Comparison of ENCODE assay signal across 1 cellular context in the genomic region with DNA sequence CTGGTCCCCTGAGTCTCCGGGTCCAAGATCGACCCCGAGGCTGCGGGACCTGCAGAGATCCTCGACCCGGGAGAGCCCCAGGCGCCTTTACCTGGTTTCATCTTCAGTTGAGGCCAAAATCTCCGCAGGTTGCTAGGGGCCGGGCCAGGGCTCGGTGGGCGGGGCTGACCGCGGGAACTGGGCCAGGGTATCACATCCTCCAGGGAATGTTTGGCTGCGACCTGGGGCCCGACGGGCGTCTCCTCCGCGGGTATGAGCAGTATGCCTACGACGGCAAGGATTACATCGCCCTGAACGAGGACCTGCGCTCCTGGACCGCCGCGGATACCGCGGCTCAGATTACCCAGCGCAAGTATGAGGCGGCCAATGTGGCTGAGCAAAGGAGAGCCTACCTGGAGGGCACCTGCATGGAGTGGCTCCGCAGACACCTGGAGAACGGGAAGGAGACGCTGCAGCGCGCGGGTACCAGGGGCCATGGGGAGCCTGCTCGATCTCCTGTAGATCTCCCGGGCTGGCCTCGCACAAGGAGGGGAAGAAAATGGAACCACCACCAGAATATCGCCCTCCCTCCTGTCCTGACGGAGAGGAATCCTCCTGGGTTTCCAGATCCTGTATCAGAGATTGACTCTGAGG.
TF ChIP-seq lines count a peak whose summit lies in the region.

No MANE protein-coding gene starts in this region.

TF ChIP-seq in H1, 55 proteins besides CTCF, POLR2A, EP300 and RAD21:
- TF ChIP-seq RNF2 (IDR thresholded peaks at IDR 0.05; ENCODE audit: borderline replicate concordance, low read depth, low read length, missing control alignments, poor library complexity, severe bottlenecking) = no peak
- no peak for TF ChIP-seq GABPA (IDR thresholded peaks at IDR 0.05; ENCODE audit: borderline replicate concordance, insufficient read depth, low read length)
- peak; percentile 47 for TF ChIP-seq EZH2 (IDR thresholded peaks at IDR 0.05; ENCODE audit: low read depth, low read length, severe bottlenecking)
- no peak for TF ChIP-seq TAF7 (optimal IDR thresholded peaks at IDR 0.05; ENCODE audit: borderline replicate concordance, low read depth, low read length)
- no peak for TF ChIP-seq CREB1 (IDR thresholded peaks at IDR 0.05)
- no peak for TF ChIP-seq BCL11A (IDR thresholded peaks at IDR 0.05; ENCODE audit: low read depth in 2 of 2, low read length in 2 of 2)
- TF ChIP-seq SIN3A (conservative IDR thresholded peaks at IDR 0.05 in 1 of 2, IDR thresholded peaks at IDR 0.05 in 1 of 2; ENCODE audit: low read depth in 1 of 2, low read length in 2 of 2) = no peak
- TF ChIP-seq EGR1 (IDR thresholded peaks at IDR 0.05; ENCODE audit: borderline replicate concordance, low read depth, low read length) = no peak
- TF ChIP-seq ZNF274 (IDR thresholded peaks at IDR 0.05; ENCODE audit: borderline replicate concordance, extremely low read depth, low read length) = no peak
- peak; percentile 34; the same call in 1 of the 2 replicates for TF ChIP-seq SUZ12 (IDR thresholded peaks at IDR 0.05; ENCODE audit: low read length)
- 0 out of 2 replicates have a peak, but pooled peaks have one; percentile 4 for TF ChIP-seq TEAD4 (IDR thresholded peaks at IDR 0.05; ENCODE audit: low read depth, low read length)
- TF ChIP-seq, protein P1, sequence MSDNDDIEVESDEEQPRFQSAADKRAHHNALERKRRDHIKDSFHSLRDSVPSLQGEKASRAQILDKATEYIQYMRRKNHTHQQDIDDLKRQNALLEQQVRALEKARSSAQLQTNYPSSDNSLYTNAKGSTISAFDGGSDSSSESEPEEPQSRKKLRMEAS (IDR thresholded peaks at IDR 0.05) = peak; percentile 13; the same call in 1 of the 2 replicates
- TF ChIP-seq JUND (IDR thresholded peaks at IDR 0.05; ENCODE audit: low read length) = no peak
- no peak for TF ChIP-seq NANOG (IDR thresholded peaks at IDR 0.05; ENCODE audit: insufficient read depth, low read depth, low read length, poor library complexity, severe bottlenecking)
- TF ChIP-seq KDM5A (IDR thresholded peaks at IDR 0.05; ENCODE audit: low read length) = no peak
- TF ChIP-seq, protein P2, sequence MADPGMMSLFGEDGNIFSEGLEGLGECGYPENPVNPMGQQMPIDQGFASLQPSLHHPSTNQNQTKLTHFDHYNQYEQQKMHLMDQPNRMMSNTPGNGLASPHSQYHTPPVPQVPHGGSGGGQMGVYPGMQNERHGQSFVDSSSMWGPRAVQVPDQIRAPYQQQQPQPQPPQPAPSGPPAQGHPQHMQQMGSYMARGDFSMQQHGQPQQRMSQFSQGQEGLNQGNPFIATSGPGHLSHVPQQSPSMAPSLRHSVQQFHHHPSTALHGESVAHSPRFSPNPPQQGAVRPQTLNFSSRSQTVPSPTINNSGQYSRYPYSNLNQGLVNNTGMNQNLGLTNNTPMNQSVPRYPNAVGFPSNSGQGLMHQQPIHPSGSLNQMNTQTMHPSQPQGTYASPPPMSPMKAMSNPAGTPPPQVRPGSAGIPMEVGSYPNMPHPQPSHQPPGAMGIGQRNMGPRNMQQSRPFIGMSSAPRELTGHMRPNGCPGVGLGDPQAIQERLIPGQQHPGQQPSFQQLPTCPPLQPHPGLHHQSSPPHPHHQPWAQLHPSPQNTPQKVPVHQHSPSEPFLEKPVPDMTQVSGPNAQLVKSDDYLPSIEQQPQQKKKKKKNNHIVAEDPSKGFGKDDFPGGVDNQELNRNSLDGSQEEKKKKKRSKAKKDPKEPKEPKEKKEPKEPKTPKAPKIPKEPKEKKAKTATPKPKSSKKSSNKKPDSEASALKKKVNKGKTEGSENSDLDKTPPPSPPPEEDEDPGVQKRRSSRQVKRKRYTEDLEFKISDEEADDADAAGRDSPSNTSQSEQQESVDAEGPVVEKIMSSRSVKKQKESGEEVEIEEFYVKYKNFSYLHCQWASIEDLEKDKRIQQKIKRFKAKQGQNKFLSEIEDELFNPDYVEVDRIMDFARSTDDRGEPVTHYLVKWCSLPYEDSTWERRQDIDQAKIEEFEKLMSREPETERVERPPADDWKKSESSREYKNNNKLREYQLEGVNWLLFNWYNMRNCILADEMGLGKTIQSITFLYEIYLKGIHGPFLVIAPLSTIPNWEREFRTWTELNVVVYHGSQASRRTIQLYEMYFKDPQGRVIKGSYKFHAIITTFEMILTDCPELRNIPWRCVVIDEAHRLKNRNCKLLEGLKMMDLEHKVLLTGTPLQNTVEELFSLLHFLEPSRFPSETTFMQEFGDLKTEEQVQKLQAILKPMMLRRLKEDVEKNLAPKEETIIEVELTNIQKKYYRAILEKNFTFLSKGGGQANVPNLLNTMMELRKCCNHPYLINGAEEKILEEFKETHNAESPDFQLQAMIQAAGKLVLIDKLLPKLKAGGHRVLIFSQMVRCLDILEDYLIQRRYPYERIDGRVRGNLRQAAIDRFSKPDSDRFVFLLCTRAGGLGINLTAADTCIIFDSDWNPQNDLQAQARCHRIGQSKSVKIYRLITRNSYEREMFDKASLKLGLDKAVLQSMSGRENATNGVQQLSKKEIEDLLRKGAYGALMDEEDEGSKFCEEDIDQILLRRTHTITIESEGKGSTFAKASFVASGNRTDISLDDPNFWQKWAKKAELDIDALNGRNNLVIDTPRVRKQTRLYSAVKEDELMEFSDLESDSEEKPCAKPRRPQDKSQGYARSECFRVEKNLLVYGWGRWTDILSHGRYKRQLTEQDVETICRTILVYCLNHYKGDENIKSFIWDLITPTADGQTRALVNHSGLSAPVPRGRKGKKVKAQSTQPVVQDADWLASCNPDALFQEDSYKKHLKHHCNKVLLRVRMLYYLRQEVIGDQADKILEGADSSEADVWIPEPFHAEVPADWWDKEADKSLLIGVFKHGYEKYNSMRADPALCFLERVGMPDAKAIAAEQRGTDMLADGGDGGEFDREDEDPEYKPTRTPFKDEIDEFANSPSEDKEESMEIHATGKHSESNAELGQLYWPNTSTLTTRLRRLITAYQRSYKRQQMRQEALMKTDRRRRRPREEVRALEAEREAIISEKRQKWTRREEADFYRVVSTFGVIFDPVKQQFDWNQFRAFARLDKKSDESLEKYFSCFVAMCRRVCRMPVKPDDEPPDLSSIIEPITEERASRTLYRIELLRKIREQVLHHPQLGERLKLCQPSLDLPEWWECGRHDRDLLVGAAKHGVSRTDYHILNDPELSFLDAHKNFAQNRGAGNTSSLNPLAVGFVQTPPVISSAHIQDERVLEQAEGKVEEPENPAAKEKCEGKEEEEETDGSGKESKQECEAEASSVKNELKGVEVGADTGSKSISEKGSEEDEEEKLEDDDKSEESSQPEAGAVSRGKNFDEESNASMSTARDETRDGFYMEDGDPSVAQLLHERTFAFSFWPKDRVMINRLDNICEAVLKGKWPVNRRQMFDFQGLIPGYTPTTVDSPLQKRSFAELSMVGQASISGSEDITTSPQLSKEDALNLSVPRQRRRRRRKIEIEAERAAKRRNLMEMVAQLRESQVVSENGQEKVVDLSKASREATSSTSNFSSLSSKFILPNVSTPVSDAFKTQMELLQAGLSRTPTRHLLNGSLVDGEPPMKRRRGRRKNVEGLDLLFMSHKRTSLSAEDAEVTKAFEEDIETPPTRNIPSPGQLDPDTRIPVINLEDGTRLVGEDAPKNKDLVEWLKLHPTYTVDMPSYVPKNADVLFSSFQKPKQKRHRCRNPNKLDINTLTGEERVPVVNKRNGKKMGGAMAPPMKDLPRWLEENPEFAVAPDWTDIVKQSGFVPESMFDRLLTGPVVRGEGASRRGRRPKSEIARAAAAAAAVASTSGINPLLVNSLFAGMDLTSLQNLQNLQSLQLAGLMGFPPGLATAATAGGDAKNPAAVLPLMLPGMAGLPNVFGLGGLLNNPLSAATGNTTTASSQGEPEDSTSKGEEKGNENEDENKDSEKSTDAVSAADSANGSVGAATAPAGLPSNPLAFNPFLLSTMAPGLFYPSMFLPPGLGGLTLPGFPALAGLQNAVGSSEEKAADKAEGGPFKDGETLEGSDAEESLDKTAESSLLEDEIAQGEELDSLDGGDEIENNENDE (IDR thresholded peaks at IDR 0.05; ENCODE audit: insufficient replicate concordance, low read length) = no peak
- TF ChIP-seq NRF1 (IDR thresholded peaks at IDR 0.05; ENCODE audit: low read depth, low read length) = no peak
- no peak for TF ChIP-seq JUN (IDR thresholded peaks at IDR 0.05; ENCODE audit: low read depth, low read length)
- TF ChIP-seq, protein P3, sequence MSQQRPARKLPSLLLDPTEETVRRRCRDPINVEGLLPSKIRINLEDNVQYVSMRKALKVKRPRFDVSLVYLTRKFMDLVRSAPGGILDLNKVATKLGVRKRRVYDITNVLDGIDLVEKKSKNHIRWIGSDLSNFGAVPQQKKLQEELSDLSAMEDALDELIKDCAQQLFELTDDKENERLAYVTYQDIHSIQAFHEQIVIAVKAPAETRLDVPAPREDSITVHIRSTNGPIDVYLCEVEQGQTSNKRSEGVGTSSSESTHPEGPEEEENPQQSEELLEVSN (IDR thresholded peaks at IDR 0.05) = no peak
- TF ChIP-seq KDM1A (IDR thresholded peaks at IDR 0.05; ENCODE audit: borderline replicate concordance, low read length) = no peak
- TF ChIP-seq SIX5 (IDR thresholded peaks at IDR 0.05; ENCODE audit: low read depth, low read length) = no peak
- TF ChIP-seq, protein P4, sequence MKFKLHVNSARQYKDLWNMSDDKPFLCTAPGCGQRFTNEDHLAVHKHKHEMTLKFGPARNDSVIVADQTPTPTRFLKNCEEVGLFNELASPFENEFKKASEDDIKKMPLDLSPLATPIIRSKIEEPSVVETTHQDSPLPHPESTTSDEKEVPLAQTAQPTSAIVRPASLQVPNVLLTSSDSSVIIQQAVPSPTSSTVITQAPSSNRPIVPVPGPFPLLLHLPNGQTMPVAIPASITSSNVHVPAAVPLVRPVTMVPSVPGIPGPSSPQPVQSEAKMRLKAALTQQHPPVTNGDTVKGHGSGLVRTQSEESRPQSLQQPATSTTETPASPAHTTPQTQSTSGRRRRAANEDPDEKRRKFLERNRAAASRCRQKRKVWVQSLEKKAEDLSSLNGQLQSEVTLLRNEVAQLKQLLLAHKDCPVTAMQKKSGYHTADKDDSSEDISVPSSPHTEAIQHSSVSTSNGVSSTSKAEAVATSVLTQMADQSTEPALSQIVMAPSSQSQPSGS (IDR thresholded peaks at IDR 0.05; ENCODE audit: low read length) = no peak
- TF ChIP-seq TCF12 (IDR thresholded peaks at IDR 0.05; ENCODE audit: low read depth, low read length) = no peak
- no peak for TF ChIP-seq CTBP2 (IDR thresholded peaks at IDR 0.05; ENCODE audit: borderline replicate concordance, insufficient read depth, insufficient read length, low read length)
- no peak for TF ChIP-seq SP4 (IDR thresholded peaks at IDR 0.05; ENCODE audit: low read length)
- TF ChIP-seq FOSL1 (IDR thresholded peaks at IDR 0.05; ENCODE audit: insufficient read depth, low read depth, low read length) = no peak
